Comparison of ENCODE assay signal across 9 cellular contexts in genomic region chr22:36359172-36359973, GRCh38. TPM values are rescaled to one million over a fixed set of nuclear protein-coding genes. Genes with fewer than 3 reads are reported as not detected.
A peak's percentile ranks its signal among the peaks of the same experiment; 100 is the strongest.
DNase-seq lines count a peak whose midpoint lies in the region; ATAC-seq and TF ChIP-seq lines count a peak whose summit lies in the region.
"Had no signal": no experiment of that assay in that cellular context is flagged by ENCODE, and none has a peak within 500 bp of the region (broad histone marks: within the 10 kb centered on the region; RNA-seq: fewer than 3 reads in every experiment).

No MANE protein-coding gene starts in this region.

- no peaks in the 10 kb centered on the region for H3K36me3 ChIP-seq in gastrocnemius medialis

- in situ Hi-C loops in gastrocnemius medialis (cut with MboI; ENCODE audit: low sequenced_read_pairs in 4 of 4), result no loop called here

- no peaks in the 10 kb centered on the region for H3K9me3 ChIP-seq in gastrocnemius medialis

- intact Hi-C loops in gastrocnemius medialis (cut with DNase I; ENCODE audit: low total_unique reads), result no loop called here

- H3K27me3 Mint-ChIP-seq in endothelial cell (ENCODE audit: unreplicated experiment), result peaks cover 20% of the 10 kb centered on the region

- no peak for TF ChIP-seq POLR2A in gastrocnemius medialis (IDR thresholded peaks at IDR 0.05)

- H3K27me3 ChIP-seq in gastrocnemius medialis, result no peaks in the 10 kb centered on the region

- H3K27ac Mint-ChIP-seq in endothelial cell (ENCODE audit: unreplicated experiment), result peak overlapping the region; percentile 26

- no peak for TF ChIP-seq CTCF in endothelial cell (IDR thresholded peaks at IDR 0.05; ENCODE audit: unreplicated experiment)
- no peak for TF ChIP-seq CTCF in gastrocnemius medialis (IDR thresholded peaks at IDR 0.05 in 4 of 5, conservative IDR thresholded peaks at IDR 0.05 in 1 of 5)

- peaks cover 41% of the 10 kb centered on the region for H3K36me3 Mint-ChIP-seq in endothelial cell (ENCODE audit: low read depth, unreplicated experiment)

- H3K4me3 ChIP-seq in gastrocnemius medialis, result no peak overlapping the region

- H3K4me1 Mint-ChIP-seq in endothelial cell (ENCODE audit: unreplicated experiment), result peaks cover 88% of the 10 kb centered on the region

- no peaks in the 10 kb centered on the region for H3K9me3 Mint-ChIP-seq in endothelial cell (ENCODE audit: unreplicated experiment)

- DNase-seq in GM19238 (ENCODE audit: insufficient read length, low spot score), result peak; percentile 51
- peak; percentile 26 for DNase-seq in NCI-H1092 (lab: John Stamatoyannopoulos, UW)
- no peak for DNase-seq in endothelial cell (ENCODE audit: low spot score)
- DNase-seq in gastrocnemius medialis, result no peak
- DNase-seq in ureter (ENCODE audit: low spot score), result no peak
- no peak for DNase-seq in effector CD4-positive, alpha-beta T cell
- no peak for DNase-seq in KG1 (lab: John Stamatoyannopoulos, UW)
- DNase-seq in cerebellar cortex (ENCODE audit: low spot score), result no peak

- H3K4me1 ChIP-seq in gastrocnemius medialis, result peaks cover 52 to 70% of the 10 kb centered on the region in 2 donors

- H3K27ac ChIP-seq in gastrocnemius medialis, result peak overlapping the region; percentile 74 to 84 (median 83)
- H3K27ac ChIP-seq: HL-60 had no signal

- H3K4me3 Mint-ChIP-seq in endothelial cell (ENCODE audit: unreplicated experiment), result no peak overlapping the region

- ATAC-seq in gastrocnemius medialis, result no peak

RNA-seq across cellular contexts. Expression of gene MYH9, which starts 28.4 kb away (rescaled TPM):
- total RNA-seq in endothelial cell (ENCODE audit: unreplicated experiment) (931 TPM), gastrocnemius medialis (100 to 1,000 TPM in 3 of 4 donors, 10 to 100 TPM in 1; 38.9 to 115 (median 104) TPM), ureter (810 TPM)

Comparison
In these comparisons a context has a peak if more than half of its experiments do, and no peak if none do; other contexts are left out.
1. DNase-seq: peak in GM19238 (single experiment) and NCI-H1092 (single experiment); none in endothelial cell (single experiment), gastrocnemius medialis (0 of 2), ureter (single experiment), effector CD4-positive, alpha-beta T cell (single experiment), KG1 (single experiment) and cerebellar cortex (single experiment).